ENCODE assay signal across 1 cellular context in the genomic region with DNA sequence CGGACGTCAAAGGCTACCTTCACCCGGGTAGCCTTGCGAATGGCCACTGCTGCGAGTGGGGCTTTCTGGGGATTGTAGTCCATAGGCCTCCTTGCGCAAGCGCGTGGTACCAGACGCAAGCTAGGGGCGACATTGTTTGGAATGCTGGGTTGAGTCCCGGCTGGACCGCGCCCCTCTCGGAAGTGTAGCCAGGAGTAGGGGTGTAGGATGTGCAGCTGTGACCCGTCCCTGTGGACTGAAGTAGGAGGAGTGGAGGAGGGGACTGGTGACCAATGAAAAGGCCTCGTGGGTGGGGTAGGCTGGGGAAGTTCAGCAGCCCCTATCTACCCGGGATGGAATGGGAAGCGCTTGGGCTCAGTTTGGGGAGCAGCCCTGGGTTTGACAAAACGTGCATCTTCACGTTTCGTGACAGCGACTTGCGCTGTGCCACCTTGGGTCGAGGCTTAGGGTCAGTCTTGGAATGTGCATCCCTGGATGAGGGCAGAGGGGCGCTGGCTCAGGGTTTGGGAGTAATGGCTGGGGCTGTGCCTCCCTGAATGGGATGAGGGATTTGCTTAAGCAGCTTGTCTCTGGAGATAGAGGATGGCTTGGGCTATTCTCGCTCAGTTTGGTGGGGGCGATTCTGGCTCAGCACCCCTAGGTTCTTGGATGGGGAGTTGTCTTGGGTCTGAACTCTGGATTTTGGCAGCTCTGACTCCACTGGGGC.
TF ChIP-seq lines count a peak whose summit lies in the region.

No MANE protein-coding gene starts in this region.

TF ChIP-seq in SK-N-SH, 30 proteins besides CTCF, POLR2A, EP300 and RAD21 (continued from another document):
- TF ChIP-seq, protein P1, sequence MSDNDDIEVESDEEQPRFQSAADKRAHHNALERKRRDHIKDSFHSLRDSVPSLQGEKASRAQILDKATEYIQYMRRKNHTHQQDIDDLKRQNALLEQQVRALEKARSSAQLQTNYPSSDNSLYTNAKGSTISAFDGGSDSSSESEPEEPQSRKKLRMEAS (IDR thresholded peaks at IDR 0.05; ENCODE audit: low read depth): peak; percentile 61; the same call in 1 of the 2 replicates
- TF ChIP-seq NRF1 (IDR thresholded peaks at IDR 0.05; ENCODE audit: low read depth, low read length) (peak; percentile 84), TAF1 (IDR thresholded peaks at IDR 0.05; ENCODE audit: borderline replicate concordance, low read depth, low read length) (peak; percentile 24; the same call in 1 of the 2 replicates)
TF ChIP-seq in SK-N-SH: peak in this region for 4; not testable (repeated sequence) for 26.
